In the genomic region with DNA sequence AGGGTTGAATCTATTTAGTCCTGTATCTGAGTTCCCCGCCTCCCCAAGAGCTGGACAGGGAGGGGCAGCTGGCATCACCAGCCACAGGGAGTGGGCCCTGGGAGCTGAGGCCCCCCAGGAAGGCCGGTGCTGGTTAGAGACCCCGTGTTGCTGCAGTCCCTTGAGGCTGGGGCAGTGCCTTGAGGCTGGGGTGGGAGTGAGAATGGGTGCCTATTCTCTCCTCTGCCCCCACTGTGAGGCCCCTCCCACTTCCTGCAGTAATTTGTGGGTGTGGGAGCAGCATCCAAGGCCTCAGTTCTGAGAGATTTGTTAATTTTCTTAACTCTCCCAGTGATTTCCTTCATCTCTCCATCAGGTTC, we compare ENCODE assay signal across 8 cellular contexts. TPM values are rescaled to one million over a fixed set of nuclear protein-coding genes. Genes with fewer than 3 reads are reported as not detected.
DNase-seq lines count a peak whose midpoint lies in the region; ATAC-seq and TF ChIP-seq lines count a peak whose summit lies in the region.

No MANE protein-coding gene starts in this region.

- ATAC-seq in activated T-helper 17 cell treated with anti-CD3 and anti-CD28 coated beads, Interleukin-2, amount 50 U/mL, for 72 hours (replicated peaks), result no peak
- ATAC-seq in omental fat pad (ENCODE audit: low FRiP score), result no peak

- intact Hi-C loops in testis (cut with DNase I; ENCODE audit: low total_unique reads), result loop anchor here (10.0 kb wide), 1 partner anchor 133 kb away; no protein-coding TSS in a partner anchor

- H3K27me3 Mint-ChIP-seq in activated T-helper 17 cell treated with anti-CD3 and anti-CD28 coated beads, Interleukin-2, amount 50 U/mL, for 72 hours, result no peaks in the 10 kb centered on the region

- H3K27ac ChIP-seq in layer of hippocampus (ENCODE audit: low read depth, low read length) (peak overlapping the region; percentile 69), testis (peak overlapping the region; percentile 87 to 94)

- peak overlapping the region; percentile 94 for H3K4me3 Mint-ChIP-seq in activated T-helper 17 cell treated with anti-CD3 and anti-CD28 coated beads, Interleukin-2, amount 50 U/mL, for 72 hours

- H3K9me3 Mint-ChIP-seq in activated T-helper 17 cell treated with anti-CD3 and anti-CD28 coated beads, Interleukin-2, amount 50 U/mL, for 72 hours, result no peaks in the 10 kb centered on the region

- no peak for TF ChIP-seq POLR2A in testis (IDR thresholded peaks at IDR 0.05)

- peaks cover 6% of the 10 kb centered on the region for H3K36me3 Mint-ChIP-seq in activated T-helper 17 cell treated with anti-CD3 and anti-CD28 coated beads, Interleukin-2, amount 50 U/mL, for 72 hours (ENCODE audit: low read depth)

- 49 to 83% methylated on average over 2 to 3 of the region's 3 CpGs for WGBS in testis, 2 donors

- H3K4me3 ChIP-seq in testis, result no peak overlapping the region

- H3K36me3 ChIP-seq in testis (ENCODE audit: low read depth, missing control alignments), result no peaks in the 10 kb centered on the region

- peak; percentile 49 for DNase-seq in NK-92 treated with Interleukin-12 subunit alpha and Interleukin-12 subunit beta, amount 100 ng/mL, for 24 hours (lab: John Stamatoyannopoulos, UW)
- no peak for DNase-seq in NK-92 (lab: John Stamatoyannopoulos, UW; ENCODE audit: unreplicated experiment)
- no peak for DNase-seq in testis
- no peak for DNase-seq in GF-D8 (lab: John Stamatoyannopoulos, UW)
- DNase-seq in omental fat pad (ENCODE audit: low spot score), result no peak
- DNase-seq in globus pallidus (ENCODE audit: low spot score), result no peak

- H3K4me1 Mint-ChIP-seq in activated T-helper 17 cell treated with anti-CD3 and anti-CD28 coated beads, Interleukin-2, amount 50 U/mL, for 72 hours, result peaks cover 26% of the 10 kb centered on the region

- H3K27ac Mint-ChIP-seq in activated T-helper 17 cell treated with anti-CD3 and anti-CD28 coated beads, Interleukin-2, amount 50 U/mL, for 72 hours, result peak overlapping the region; percentile 92

- H3K27me3 ChIP-seq in layer of hippocampus (ENCODE audit: control insufficient read depth, insufficient read depth, low read length) (no peaks in the 10 kb centered on the region), testis (no peaks in the 10 kb centered on the region)

- H3K4me1 ChIP-seq in testis, result peaks cover 39% of the 10 kb centered on the region

- no peaks in the 10 kb centered on the region for H3K9me3 ChIP-seq in testis

- TF ChIP-seq CTCF in testis (IDR thresholded peaks at IDR 0.05) (no peak), omental fat pad (IDR thresholded peaks at IDR 0.05) (no peak)

RNA-seq across cellular contexts. Expression of a gene that starts 2.5 kb away (rescaled TPM):
- 10 to 100 TPM; 47.8 to 72.6 TPM for total RNA-seq in activated T-helper 17 cell treated with anti-CD3 and anti-CD28 coated beads, Interleukin-2, amount 50 U/mL, for 72 hours
- 100 to 1,000 TPM; 109 to 146 TPM for total RNA-seq in testis
- 111 TPM for polyA plus RNA-seq in testis (ENCODE audit: insufficient read depth, low read depth, low replicate concordance)
- total RNA-seq in omental fat pad, result 100 to 1,000 TPM in 1 of 4 donors, 10 to 100 TPM in 3; 76.3 to 104 (median 83.2) TPM

RNA-seq across cellular contexts. Expression of a gene that starts 4.1 kb away (rescaled TPM):
- 100 to 1,000 TPM in 1 of 2 donors, 10 to 100 TPM in 1; 97.9 to 164 TPM for total RNA-seq in activated T-helper 17 cell treated with anti-CD3 and anti-CD28 coated beads, Interleukin-2, amount 50 U/mL, for 72 hours
- 10 to 100 TPM; 45.4 to 59.6 TPM for total RNA-seq in testis
- polyA plus RNA-seq in testis (ENCODE audit: insufficient read depth, low read depth, low replicate concordance), result 50.2 TPM
- 100 to 1,000 TPM in 3 of 4 donors, 10 to 100 TPM in 1; 73.3 to 244 (median 115) TPM for total RNA-seq in omental fat pad

RNA-seq across cellular contexts. Expression of a gene that starts 26.8 kb away (rescaled TPM):
- total RNA-seq in activated T-helper 17 cell treated with anti-CD3 and anti-CD28 coated beads, Interleukin-2, amount 50 U/mL, for 72 hours, result under 1 TPM in 1 of 2 donors, not detected in 1; 0.08 TPM
- 1 to 10 TPM; 1.3 to 2.0 TPM for total RNA-seq in testis
- 4.2 TPM for polyA plus RNA-seq in testis (ENCODE audit: insufficient read depth, low read depth, low replicate concordance)
- 1 to 10 TPM; 2.7 to 6.4 (median 3.7) TPM for total RNA-seq in omental fat pad
